ENCODE assay signal across 17 cellular contexts in the genomic region with DNA sequence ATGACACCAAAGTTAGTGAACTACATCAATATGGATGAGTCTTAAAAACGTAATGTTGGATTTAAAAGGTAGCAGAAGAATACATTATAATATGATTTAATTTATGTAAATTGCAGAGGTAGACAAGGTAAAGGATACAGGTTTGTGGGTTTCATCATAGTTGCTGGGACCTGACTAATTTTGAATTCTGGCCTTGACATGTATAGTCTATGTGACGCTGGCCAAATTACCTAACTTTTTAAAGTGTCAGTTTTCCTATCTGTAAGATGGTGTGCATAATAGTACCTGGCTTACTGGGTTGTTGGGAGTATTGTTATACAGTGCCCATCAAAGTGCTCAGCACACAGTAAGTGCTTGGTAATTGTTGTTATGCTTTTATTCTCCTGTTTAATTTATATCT. TPM values are rescaled to one million over a fixed set of nuclear protein-coding genes. Genes with fewer than 3 reads are reported as not detected.
DNase-seq lines count a peak whose midpoint lies in the region; ATAC-seq, FAIRE-seq and TF ChIP-seq lines count a peak whose summit lies in the region.
"Had no signal": no experiment of that assay in that cellular context is flagged by ENCODE, and none has a peak within 500 bp of the region (broad histone marks: within the 10 kb centered on the region; RNA-seq: fewer than 3 reads in every experiment).

No MANE protein-coding gene starts in this region.

- no peak overlapping the region for H3K4me3 ChIP-seq in OCI-LY7 (ENCODE audit: low read depth, low read length, poor library complexity, severe bottlenecking)
- H3K4me3 ChIP-seq in epithelial cell of esophagus (ENCODE audit: low read length): no peak overlapping the region
- H3K4me3 ChIP-seq in skeletal muscle tissue (ENCODE audit: low read length in 3 of 3): no peak overlapping the region
- H3K4me3 ChIP-seq: pancreas, testis had no signal

- no peak for TF ChIP-seq CTCF in OCI-LY7 (conservative IDR thresholded peaks at IDR 0.05; ENCODE audit: low read length)
- no peak for TF ChIP-seq CTCF in epithelial cell of esophagus (IDR thresholded peaks at IDR 0.05; ENCODE audit: insufficient read depth, low read depth, low read length, missing control alignments)

- H3K4me1 ChIP-seq in OCI-LY7 (ENCODE audit: insufficient read depth, low read length, poor library complexity, severe bottlenecking) (peaks cover 26% of the 10 kb centered on the region), skeletal muscle tissue (ENCODE audit: control insufficient read depth in 3 of 3, insufficient read depth in 3 of 3, low read length in 3 of 3) (peaks cover 22 to 48% (median 35%) of the 10 kb centered on the region in 3 donors)

- ATAC-seq in HG03469 (IDR thresholded peaks at IDR 0.05; ENCODE audit: unreplicated experiment) (no peak), HG03159 (IDR thresholded peaks at IDR 0.05; ENCODE audit: unreplicated experiment) (no peak)

- H3K36me3 ChIP-seq in OCI-LY7 (ENCODE audit: insufficient read depth, low read length) (no peaks in the 10 kb centered on the region), skeletal muscle tissue (ENCODE audit: control insufficient read depth in 3 of 3, insufficient read depth in 3 of 3, low read length in 3 of 3) (no peaks in the 10 kb centered on the region)
- H3K36me3 ChIP-seq: pancreas had no signal

- H3K9me3 ChIP-seq in OCI-LY7 (ENCODE audit: low read length) (no peaks in the 10 kb centered on the region), skeletal muscle tissue (ENCODE audit: control insufficient read depth in 3 of 3, low read length in 3 of 3) (no peaks in the 10 kb centered on the region)
- H3K9me3 ChIP-seq: pancreas, testis had no signal

- H4K20me1 ChIP-seq in OCI-LY7 (ENCODE audit: insufficient read depth, low read length): no peaks in the 10 kb centered on the region

- H3K4me2 ChIP-seq in OCI-LY7 (ENCODE audit: low read length): peak overlapping the region; percentile 74

- DNase-seq in GM12892 (ENCODE audit: insufficient read length) (no peak), OCI-LY7 (ENCODE audit: low spot score) (no peak), epithelial cell of esophagus (ENCODE audit: low read depth) (peak; percentile 77), SHP77 treated with DMSO at 0.1 percent for 48 hours (lab: John Stamatoyannopoulos, UW) (no peak)
- no peak for DNase-seq in stimulated activated CD4-positive, alpha-beta T cell treated with anti-CD3 and anti-CD28 coated beads, Interleukin-15, amount 100 ng/mL, for 24 hours
- DNase-seq: activated CD4-positive, CD25-positive, alpha-beta regulatory T cell treated with anti-CD3 and anti-CD28 coated beads, Interleukin-2, amount 50 U/mL, for 72 hours; activated naive CD8-positive, alpha-beta T cell treated with anti-CD3 and anti-CD28 coated beads for 36 hours; NCI-H2081; NCI-H524; pancreas; T1000; testis had no signal

- BruUV-seq in OCI-LY7 (replicated peaks; lab: Mats Ljungman, UMichigan): no TSS peak

- no peak for TF ChIP-seq POLR2A in GM12892 (IDR thresholded peaks at IDR 0.05; ENCODE audit: low read depth, low read length)

- H3K27me3 ChIP-seq in skeletal muscle tissue (ENCODE audit: control insufficient read depth in 3 of 3, insufficient read depth in 3 of 3, low read length in 3 of 3): no peaks in the 10 kb centered on the region
- H3K27me3 ChIP-seq: pancreas, testis had no signal

- 0 out of 2 replicates have a peak overlapping the region, but pooled peaks have one; percentile 82 for H2AFZ ChIP-seq in OCI-LY7 (ENCODE audit: low read length)

- CTCF ChIA-PET in OCI-LY7 (lab: Charles Lee; ENCODE audit: unreplicated experiment): no interaction called here

- no peaks in the 10 kb centered on the region for H3K9me2 ChIP-seq in OCI-LY7 (ENCODE audit: insufficient read depth, low read length)

- FAIRE-seq in GM12892 (lab: Jason Lieb, UNC): peak; percentile 5
- FAIRE-seq: G401.6, pancreas, small intestine had no signal

- intact Hi-C loops in OCI-LY7 (cut with micrococcal nuclease; ENCODE audit: unreplicated experiment): no loop called here

- H3K9ac ChIP-seq in skeletal muscle tissue (ENCODE audit: low read depth in 1 of 3, low read length in 3 of 3): peak overlapping the region in 1 of 3 donors; percentile 27

- H3K27ac ChIP-seq in OCI-LY7 (ENCODE audit: low read depth, low read length, poor library complexity, severe bottlenecking) (peak overlapping the region; percentile 76), skeletal muscle tissue (ENCODE audit: low read depth, low read length) (peak overlapping the region; percentile 58)
- H3K27ac ChIP-seq: pancreas, testis had no signal

- H3K79me2 ChIP-seq in OCI-LY7 (ENCODE audit: insufficient read depth, low read depth, low read length): peaks cover 7% of the 10 kb centered on the region; the same call in 1 of the 2 replicates

- POLR2A ChIA-PET in OCI-LY7 (lab: Charles Lee): interaction anchor here (0.7 to 1.2 kb wide), 6 partner anchors 10 to 32 kb away, joined by 3 to 4 read pairs (median 3); no protein-coding TSS in a partner anchor

RNA-seq across cellular contexts. Expression of gene GALNT1, which starts 34.5 kb away (rescaled TPM):
- polyA plus RNA-seq in GM12892 (2012; ENCODE audit: missing spikeins): 22.2 TPM
- total RNA-seq in OCI-LY7 (2014; rRNA removed; shearing (Covaris generic)): 22.0 and 27.7 TPM in 2 replicates
- total RNA-seq in OCI-LY7 (2022) (32.8 and 37.2 TPM in 2 replicates), skeletal muscle tissue (60.0 TPM)
